In genomic region chr1:43363283-43363934, GRCh38 we compare ENCODE assay signal across 11 cellular contexts. TPM values are rescaled to one million over a fixed set of nuclear protein-coding genes. Genes with fewer than 3 reads are reported as not detected.
DNase-seq lines count a peak whose midpoint lies in the region; ATAC-seq, FAIRE-seq and TF ChIP-seq lines count a peak whose summit lies in the region.
"Had no signal": no experiment of that assay in that cellular context is flagged by ENCODE, and none has a peak within 500 bp of the region (broad histone marks: within the 10 kb centered on the region; RNA-seq: fewer than 3 reads in every experiment).

No MANE protein-coding gene starts in this region.

- no peaks in the 10 kb centered on the region for H3K27me3 Mint-ChIP-seq in natural killer cell treated with Interleukin-12 subunit alpha and Interleukin-12 subunit beta and Interleukin-15 and Interleukin-18, amount 100 ng/mL, for 72 hours

- no peaks in the 10 kb centered on the region for H3K9me3 ChIP-seq in Peyer's patch
- H3K9me3 ChIP-seq: gastrocnemius medialis, SJSA1 had no signal

- no peak overlapping the region for H3K4me3 ChIP-seq in Peyer's patch
- H3K4me3 ChIP-seq: gastrocnemius medialis, lung, SJSA1 had no signal

- peak overlapping the region; percentile 76 to 84 for H3K27ac Mint-ChIP-seq in natural killer cell treated with Interleukin-12 subunit alpha and Interleukin-12 subunit beta and Interleukin-15 and Interleukin-18, amount 100 ng/mL, for 72 hours

- H3K4me1 ChIP-seq in Peyer's patch: peaks cover 4 to 48% (median 12%) of the 10 kb centered on the region in 4 donors

- H3K27me3 ChIP-seq in Peyer's patch: no peaks in the 10 kb centered on the region
- H3K27me3 ChIP-seq: gastrocnemius medialis, SJSA1 had no signal

- TF ChIP-seq CTCF in Peyer's patch (IDR thresholded peaks at IDR 0.05): no peak

- peaks cover 22% of the 10 kb centered on the region for H3K36me3 Mint-ChIP-seq in natural killer cell treated with Interleukin-12 subunit alpha and Interleukin-12 subunit beta and Interleukin-15 and Interleukin-18, amount 100 ng/mL, for 72 hours

- H3K4me3 Mint-ChIP-seq in natural killer cell treated with Interleukin-12 subunit alpha and Interleukin-12 subunit beta and Interleukin-15 and Interleukin-18, amount 100 ng/mL, for 72 hours: no peak overlapping the region

- no peaks in the 10 kb centered on the region for H3K9me3 Mint-ChIP-seq in natural killer cell treated with Interleukin-12 subunit alpha and Interleukin-12 subunit beta and Interleukin-15 and Interleukin-18, amount 100 ng/mL, for 72 hours

- TF ChIP-seq POLR2A in H54 (IDR thresholded peaks at IDR 0.05; ENCODE audit: low read depth, low read length) (peak; percentile 32), Peyer's patch (IDR thresholded peaks at IDR 0.05) (peak in 1 of 2 donors; percentile 19)

- DNase-seq in H54 (ENCODE audit: insufficient read length, low spot score): peak; percentile 30
- DNase-seq in Peyer's patch: peak in 2 of 3 donors; percentile 73 to 80
- DNase-seq in natural killer cell treated with Interleukin-12 subunit alpha and Interleukin-12 subunit beta and Interleukin-15 and Interleukin-18, amount 100 ng/mL, for 72 hours (ENCODE audit: low spot score): no peak
- no peak for DNase-seq in HT-29 (ENCODE audit: low spot score)
- DNase-seq: activated T-cell treated with anti-CD3 and anti-CD28 coated beads for 4 hours, gastrocnemius medialis, NCI-H2081 treated with DMSO at 0.1 percent for 48 hours had no signal

- peaks cover 0 to 50% (median 0%) of the 10 kb centered on the region in 3 donors for H3K36me3 ChIP-seq in Peyer's patch

- no peak for ATAC-seq in natural killer cell treated with Interleukin-12 subunit alpha and Interleukin-12 subunit beta and Interleukin-15 and Interleukin-18, amount 100 ng/mL, for 72 hours
- ATAC-seq in HG03378 (IDR thresholded peaks at IDR 0.05; ENCODE audit: unreplicated experiment) (no peak), HG02938 (IDR thresholded peaks at IDR 0.05; ENCODE audit: unreplicated experiment) (no peak)
- ATAC-seq: gastrocnemius medialis had no signal

- FAIRE-seq in H54 (lab: Jason Lieb, UNC): no peak

- H3K4me1 Mint-ChIP-seq in natural killer cell treated with Interleukin-12 subunit alpha and Interleukin-12 subunit beta and Interleukin-15 and Interleukin-18, amount 100 ng/mL, for 72 hours (ENCODE audit: low read depth in 2 of 2): peaks cover 57 to 62% of the 10 kb centered on the region in 2 donors

- H3K27ac ChIP-seq in Peyer's patch: peak overlapping the region in 2 of 4 donors; percentile 15 to 82
- H3K27ac ChIP-seq: gastrocnemius medialis, SJSA1 had no signal

RNA-seq across cellular contexts. Expression of gene ELOVL1, which starts 4.4 kb away (rescaled TPM):
- total RNA-seq in Peyer's patch: 100 to 1,000 TPM in 1 of 4 donors, 10 to 100 TPM in 3; 29.7 to 101 (median 71.3) TPM
- total RNA-seq in natural killer cell treated with Interleukin-12 subunit alpha and Interleukin-12 subunit beta and Interleukin-15 and Interleukin-18, amount 100 ng/mL, for 72 hours: 100 to 1,000 TPM; 101 to 108 TPM
- 160 and 176 TPM in 2 replicates for total RNA-seq in HT-29 (2014; rRNA removed; shearing (Covaris generic))

RNA-seq across cellular contexts. Expression of gene CDC20, which starts 4.6 kb away (rescaled TPM):
- total RNA-seq in Peyer's patch: 10 to 100 TPM in 1 of 4 donors, 1 to 10 TPM in 3; 3.4 to 14.9 (median 6.3) TPM
- 100 to 1,000 TPM in 1 of 2 donors, 10 to 100 TPM in 1; 98.7 to 152 TPM for total RNA-seq in natural killer cell treated with Interleukin-12 subunit alpha and Interleukin-12 subunit beta and Interleukin-15 and Interleukin-18, amount 100 ng/mL, for 72 hours
- 278 and 304 TPM in 2 replicates for total RNA-seq in HT-29 (2014; rRNA removed; shearing (Covaris generic))

RNA-seq across cellular contexts. Expression of gene MPL, which starts 25.8 kb away (rescaled TPM):
- not detected for total RNA-seq in Peyer's patch
- not detected for total RNA-seq in natural killer cell treated with Interleukin-12 subunit alpha and Interleukin-12 subunit beta and Interleukin-15 and Interleukin-18, amount 100 ng/mL, for 72 hours
- total RNA-seq in HT-29 (2014; rRNA removed; shearing (Covaris generic)): 0.79 TPM in 1 of 2 replicates, not detected in the other
- total RNA-seq: gastrocnemius medialis, SJSA1 had no signal

RNA-seq across cellular contexts. Expression of gene MED8, which starts 26.2 kb away (rescaled TPM):
- total RNA-seq in Peyer's patch: 10 to 100 TPM; 36.1 to 58.6 (median 38.7) TPM
- 10 to 100 TPM; 42.6 to 57.9 TPM for total RNA-seq in natural killer cell treated with Interleukin-12 subunit alpha and Interleukin-12 subunit beta and Interleukin-15 and Interleukin-18, amount 100 ng/mL, for 72 hours
- 33.9 and 36.5 TPM in 2 replicates for total RNA-seq in HT-29 (2014; rRNA removed; shearing (Covaris generic))

RNA-seq across cellular contexts. Expression of gene SZT2, which starts 26.3 kb away (rescaled TPM):
- 100 to 1,000 TPM in 2 of 4 donors, 10 to 100 TPM in 2; 76.9 to 129 (median 104) TPM for total RNA-seq in Peyer's patch
- 100 to 1,000 TPM in 1 of 2 donors, 10 to 100 TPM in 1; 73.3 to 119 TPM for total RNA-seq in natural killer cell treated with Interleukin-12 subunit alpha and Interleukin-12 subunit beta and Interleukin-15 and Interleukin-18, amount 100 ng/mL, for 72 hours
- 17.5 and 21.9 TPM in 2 replicates for total RNA-seq in HT-29 (2014; rRNA removed; shearing (Covaris generic))

Comparison
In these comparisons a context has a peak if more than half of its experiments do, and no peak if none do; other contexts are left out.
1. DNase-seq: peak in H54 (single experiment) and Peyer's patch (2 of 3); none in natural killer cell treated with Interleukin-12 subunit alpha and Interleukin-12 subunit beta and Interleukin-15 and Interleukin-18, amount 100 ng/mL, for 72 hours (single experiment) and HT-29 (single experiment).
2. RNA of gene CDC20, which starts 4.6 kb away (total RNA-seq): 278 to 304 TPM in HT-29 and 98.7 to 152 TPM in natural killer cell treated with Interleukin-12 subunit alpha and Interleukin-12 subunit beta and Interleukin-15 and Interleukin-18, amount 100 ng/mL, for 72 hours; 3.4 to 14.9 TPM in Peyer's patch; every median in the first group is over 4 times any median in the second.